8 cellular contexts compared by ENCODE assay signal in genomic region chr11:45147017-45147728, GRCh38. TPM values are rescaled to one million over a fixed set of nuclear protein-coding genes. Genes with fewer than 3 reads are reported as not detected.
DNase-seq lines count a peak whose midpoint lies in the region; ATAC-seq, FAIRE-seq and TF ChIP-seq lines count a peak whose summit lies in the region.

No MANE protein-coding gene starts in this region.

- peak overlapping the region; percentile 91 to 94 for H3K27ac ChIP-seq in small intestine (ENCODE audit: low read depth in 1 of 2, low read length in 1 of 2)

- H3K27me3 ChIP-seq in small intestine (ENCODE audit: control insufficient read depth in 2 of 2, insufficient read depth in 2 of 2, low read length in 2 of 2) = no peaks in the 10 kb centered on the region

- CTCF ChIA-PET in activated B cell treated with CpG ODN at 0.5 μM for 24 hours (lab: Charles Lee) = no interaction called here

- H3K4me1 ChIP-seq in small intestine (ENCODE audit: control insufficient read depth in 2 of 2, insufficient read depth in 1 of 2, low read depth in 1 of 2, low read length in 1 of 2) = peaks cover 5 to 6% of the 10 kb centered on the region in 2 donors

- DNase-seq in AG08396 (ENCODE audit: low spot score) (peak; percentile 99), NCI-H226 (peak; percentile 96), activated B cell treated with CpG ODN at 0.5 μM for 24 hours (peak; percentile 92), cardiac fibroblast (ENCODE audit: low read depth in 2 of 2) (peak; percentile 95 to 98), iPS-NIHi7 (ENCODE audit: extremely low spot score) (peak; percentile 97), small intestine (peak; percentile 94)

- TF ChIP-seq CTCF in activated B cell treated with CpG ODN at 0.5 μM for 24 hours (IDR thresholded peaks at IDR 0.05) (no peak), cardiac fibroblast (IDR thresholded peaks at IDR 0.05; ENCODE audit: low read depth, low read length) (no peak)

- H3K27me3 Mint-ChIP-seq in activated B cell treated with CpG ODN at 0.5 μM for 24 hours = peaks cover 7% of the 10 kb centered on the region

- peak overlapping the region; percentile 77 for H3K27ac Mint-ChIP-seq in activated B cell treated with CpG ODN at 0.5 μM for 24 hours

- no peaks in the 10 kb centered on the region for H3K36me3 ChIP-seq in small intestine (ENCODE audit: control insufficient read depth in 2 of 2, insufficient read depth in 2 of 2, low read length in 2 of 2)

- POLR2A ChIA-PET in activated B cell treated with CpG ODN at 0.5 μM for 24 hours (lab: Charles Lee) = interaction anchor here (0.6 to 0.9 kb wide), 2 partner anchors 118 to 1082 kb away, joined by 4 read pairs; no protein-coding TSS in a partner anchor

- H3K4me1 Mint-ChIP-seq in activated B cell treated with CpG ODN at 0.5 μM for 24 hours = peaks cover 33% of the 10 kb centered on the region

- H3K9me3 Mint-ChIP-seq in activated B cell treated with CpG ODN at 0.5 μM for 24 hours = no peaks in the 10 kb centered on the region

- no peak for FAIRE-seq in small intestine (lab: Jason Lieb, UNC)

- peak overlapping the region; percentile 87 for H3K4me3 Mint-ChIP-seq in activated B cell treated with CpG ODN at 0.5 μM for 24 hours

- peak overlapping the region; percentile 64 to 70 for H3K4me3 ChIP-seq in cardiac fibroblast (replicated peaks in 1 of 2; ENCODE audit: low read depth in 2 of 2, low read length in 2 of 2)
- H3K4me3 ChIP-seq in small intestine (ENCODE audit: low read depth in 1 of 2, low read length in 2 of 2) = peak overlapping the region; percentile 56 to 75

- H3K9me3 ChIP-seq in small intestine (ENCODE audit: control insufficient read depth, low read depth) = no peaks in the 10 kb centered on the region

- 1% methylated on average over 42 to 88 of the region's 88 CpGs for WGBS in small intestine, 3 donors

- ATAC-seq in GM19023 (IDR thresholded peaks at IDR 0.05; ENCODE audit: unreplicated experiment) = peak; percentile 98
- ATAC-seq in HG03196 (IDR thresholded peaks at IDR 0.05; ENCODE audit: unreplicated experiment) = peak; percentile 97
- ATAC-seq in activated B cell treated with CpG ODN at 0.5 μM for 24 hours (ENCODE audit: low read depth) = peak; percentile 98

- no peaks in the 10 kb centered on the region for H3K36me3 Mint-ChIP-seq in activated B cell treated with CpG ODN at 0.5 μM for 24 hours (ENCODE audit: low read depth)

- intact Hi-C loops in activated B cell treated with CpG ODN at 0.5 μM for 24 hours (cut with micrococcal nuclease) = loop anchor here (1.0 to 10.0 kb wide), 8 partner anchors 34 to 658 kb away; partner anchors contain the start of genes SLC35C1 and TSPAN18

RNA-seq across cellular contexts. Expression of gene PRDM11, which starts 0.7 kb away (rescaled TPM):
- 22.0 and 23.6 TPM in 2 replicates for total RNA-seq in activated B cell treated with CpG ODN at 0.5 μM for 24 hours
- 1 to 10 TPM in 2 of 3 donors, under 1 TPM in 1; 0.45 to 4.8 (median 1.6) TPM for polyA plus RNA-seq in small intestine

Comparison
In these comparisons a context has a peak if more than half of its experiments do, and no peak if none do; other contexts are left out.
1. Peak in every context shown above with its lines: DNase-seq, ATAC-seq, H3K4me3 ChIP-seq and H3K27ac ChIP-seq.